Comparison of ENCODE assay signal across 15 cellular contexts in the genomic region with DNA sequence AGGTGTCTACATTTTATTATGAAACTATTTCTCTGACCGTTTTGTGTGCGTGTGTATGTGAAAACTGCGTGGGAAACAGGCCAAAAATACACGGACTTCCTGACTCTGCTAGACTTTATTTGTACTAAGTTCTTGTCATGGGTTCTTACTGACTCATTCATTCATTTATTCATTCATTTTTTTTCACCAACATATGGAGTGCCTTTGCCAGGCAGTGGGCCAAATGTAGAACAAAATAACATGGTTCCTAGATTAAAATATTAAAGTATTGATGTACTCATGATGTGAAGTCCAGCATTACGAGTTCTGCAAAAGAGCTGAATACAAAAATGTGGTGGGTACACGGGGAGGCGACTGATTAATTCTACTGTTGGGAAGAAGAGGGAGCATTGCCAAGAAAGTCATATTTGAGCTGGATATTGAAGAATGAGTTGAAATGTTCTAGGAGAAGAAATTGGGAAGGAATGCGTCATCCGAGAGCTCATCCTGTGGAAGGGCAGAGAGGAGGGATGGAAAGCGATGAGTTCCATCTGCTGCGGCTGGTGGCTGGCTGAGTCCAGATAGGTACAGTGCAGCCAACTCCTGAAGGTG. TPM values are rescaled to one million over a fixed set of nuclear protein-coding genes. Genes with fewer than 3 reads are reported as not detected.
DNase-seq lines count a peak whose midpoint lies in the region; ATAC-seq and TF ChIP-seq lines count a peak whose summit lies in the region.
"Had no signal": no experiment of that assay in that cellular context is flagged by ENCODE, and none has a peak within 500 bp of the region (broad histone marks: within the 10 kb centered on the region; RNA-seq: fewer than 3 reads in every experiment).

No MANE protein-coding gene starts in this region.

- DNase-seq in GM23248 (peak; percentile 91), astrocyte of the hippocampus (ENCODE audit: low read depth, low spot score) (peak; percentile 48), DMS 273 treated with DMSO at 0.1 percent for 48 hours (lab: John Stamatoyannopoulos, UW) (no peak)
- DNase-seq: activated CD4-positive, alpha-beta T cell treated with anti-CD3 and anti-CD28 coated beads for 36 hours; CD8-positive, alpha-beta T cell; immature natural killer cell; retina; stimulated activated naive CD8-positive, alpha-beta T cell treated with anti-CD3 and anti-CD28 coated beads, Interleukin-15, Interleukin-2, amounts not matched to agents 100 U/mL and 50 U/mL, for 24 hours had no signal

- H2AFZ ChIP-seq in GM23248, result no peak overlapping the region

- TF ChIP-seq EP300 in gastroesophageal sphincter (IDR thresholded peaks at IDR 0.05), result no peak

- no peaks in the 10 kb centered on the region for H4K20me1 ChIP-seq in GM23248 (ENCODE audit: insufficient read depth)

- ATAC-seq in gastroesophageal sphincter (peak; percentile 66), HG03439 (IDR thresholded peaks at IDR 0.05; ENCODE audit: unreplicated experiment) (no peak), HG02973 (IDR thresholded peaks at IDR 0.05; ENCODE audit: unreplicated experiment) (no peak), HG02840 (IDR thresholded peaks at IDR 0.05; ENCODE audit: low FRiP score, unreplicated experiment) (no peak)
- ATAC-seq: activated CD4-positive, alpha-beta T cell treated with anti-CD3 and anti-CD28 coated beads for 36 hours; CD8-positive, alpha-beta T cell; esophagus mucosa; stimulated activated naive CD8-positive, alpha-beta T cell treated with anti-CD3 and anti-CD28 coated beads, Interleukin-15, Interleukin-2, amounts not matched to agents 100 U/mL and 50 U/mL, for 24 hours had no signal

- H3K4me2 ChIP-seq in GM23248 (ENCODE audit: unreplicated experiment), result peak overlapping the region; percentile 66

- H3K27ac ChIP-seq in GM23248 (peak overlapping the region; percentile 79), gastroesophageal sphincter (peak overlapping the region; percentile 79 to 85 (median 81)), stomach smooth muscle (ENCODE audit: low read length) (peak overlapping the region; percentile 62)

- H3K9me2 ChIP-seq in GM23248 (ENCODE audit: insufficient read depth), result no peaks in the 10 kb centered on the region

- H3K9me3 ChIP-seq in GM23248 (ENCODE audit: low read depth) (no peaks in the 10 kb centered on the region), gastroesophageal sphincter (no peaks in the 10 kb centered on the region), stomach smooth muscle (ENCODE audit: control insufficient read depth in 2 of 2, low read length in 2 of 2) (no peaks in the 10 kb centered on the region)

- peaks cover 28% of the 10 kb centered on the region for H3F3A ChIP-seq in GM23248 (ENCODE audit: insufficient read depth)

- H3K4me1 ChIP-seq in GM23248 (ENCODE audit: insufficient read depth) (peaks cover 29% of the 10 kb centered on the region), gastroesophageal sphincter (peaks cover 13 to 75% (median 16%) of the 10 kb centered on the region in 3 donors), stomach smooth muscle (ENCODE audit: control insufficient read depth, insufficient read depth, low read length) (peaks cover 19% of the 10 kb centered on the region)

- H3K9ac ChIP-seq in GM23248 (peak overlapping the region; percentile 61), stomach smooth muscle (ENCODE audit: low read length in 2 of 2) (peak overlapping the region in 1 of 2 donors; percentile 13)

- H3K79me2 ChIP-seq in GM23248 (ENCODE audit: insufficient read depth), result no peaks in the 10 kb centered on the region

- H3K36me3 ChIP-seq in GM23248 (ENCODE audit: low read depth) (no peaks in the 10 kb centered on the region), gastroesophageal sphincter (peaks cover 0 to 11% of the 10 kb centered on the region in 2 donors), stomach smooth muscle (ENCODE audit: control insufficient read depth in 2 of 2, insufficient read depth in 2 of 2, low read length in 2 of 2) (no peaks in the 10 kb centered on the region)

- peak overlapping the region; percentile 47 for H3K4me3 ChIP-seq in GM23248
- no peak overlapping the region for H3K4me3 ChIP-seq in gastroesophageal sphincter
- peak overlapping the region; percentile 3 to 41 for H3K4me3 ChIP-seq in stomach smooth muscle (ENCODE audit: low read length in 2 of 2)

- H3K27me3 ChIP-seq in GM23248 (replicated peaks; ENCODE audit: insufficient read depth) (no peaks in the 10 kb centered on the region), gastroesophageal sphincter (no peaks in the 10 kb centered on the region), stomach smooth muscle (ENCODE audit: control insufficient read depth in 1 of 2, insufficient read depth in 2 of 2, low read length in 2 of 2) (no peaks in the 10 kb centered on the region)

- TF ChIP-seq CTCF in gastroesophageal sphincter (IDR thresholded peaks at IDR 0.05), result no peak

- in situ Hi-C loops in GM23248 (cut with MboI), result no loop called here

- 2% methylated on average over 11 of the region's 11 CpGs for whole genome bisulfite sequencing in GM23248 (ENCODE audit: low coverage in 1 of 2, low lambda C conversion rate in 2 of 2, missing lambda C conversion rate in 2 of 2), 2 experiments
- 19 to 32% methylated on average over 10 to 11 of the region's 11 CpGs for WGBS in gastroesophageal sphincter (ENCODE audit: low coverage in 1 of 2), 2 donors

- no peak for TF ChIP-seq POLR2A in gastroesophageal sphincter (IDR thresholded peaks at IDR 0.05)

RNA-seq across cellular contexts. Expression of a gene that starts 24.6 kb away (rescaled TPM):
- total RNA-seq in GM23248 (2014; rRNA removed; shearing (Covaris generic)), result 0.32 and 3.7 TPM in 2 replicates
- polyA plus RNA-seq in GM23248 (2016; fragmentation: Nextera tagmentation; extraction: Ambion mirVana), result 0.23 and 0.31 TPM in 2 replicates
- 100 to 1,000 TPM in 2 of 4 donors, 10 to 100 TPM in 2; 60.3 to 158 (median 89.1) TPM for total RNA-seq in gastroesophageal sphincter
- total RNA-seq: activated CD4-positive, alpha-beta T cell treated with anti-CD3 and anti-CD28 coated beads for 36 hours; CD8-positive, alpha-beta T cell; T-helper 1 cell treated with Interleukin-12 subunit alpha and Interleukin-12 subunit beta and Interleukin-4 antibody, amounts not matched to agents 30 ng/mL and 1 ng/mL, for 36 hours had no signal

Comparison
In these comparisons a context has a peak if more than half of its experiments do, and no peak if none do; other contexts are left out.
1. H3K4me3 ChIP-seq: peak in GM23248 (single experiment) and stomach smooth muscle (2 of 2); none in gastroesophageal sphincter (0 of 2).
2. RNA of a gene that starts 24.6 kb away (total RNA-seq): 60.3 to 158 TPM in gastroesophageal sphincter; 0.32 to 3.7 TPM in GM23248; every median in the first group is over 10 times any median in the second.
3. Peak in every context shown above with its lines, with median percentiles within 50 percentile points of each other: H3K27ac ChIP-seq.